Comparison of ENCODE assay signal across 1 cellular context in the genomic region with DNA sequence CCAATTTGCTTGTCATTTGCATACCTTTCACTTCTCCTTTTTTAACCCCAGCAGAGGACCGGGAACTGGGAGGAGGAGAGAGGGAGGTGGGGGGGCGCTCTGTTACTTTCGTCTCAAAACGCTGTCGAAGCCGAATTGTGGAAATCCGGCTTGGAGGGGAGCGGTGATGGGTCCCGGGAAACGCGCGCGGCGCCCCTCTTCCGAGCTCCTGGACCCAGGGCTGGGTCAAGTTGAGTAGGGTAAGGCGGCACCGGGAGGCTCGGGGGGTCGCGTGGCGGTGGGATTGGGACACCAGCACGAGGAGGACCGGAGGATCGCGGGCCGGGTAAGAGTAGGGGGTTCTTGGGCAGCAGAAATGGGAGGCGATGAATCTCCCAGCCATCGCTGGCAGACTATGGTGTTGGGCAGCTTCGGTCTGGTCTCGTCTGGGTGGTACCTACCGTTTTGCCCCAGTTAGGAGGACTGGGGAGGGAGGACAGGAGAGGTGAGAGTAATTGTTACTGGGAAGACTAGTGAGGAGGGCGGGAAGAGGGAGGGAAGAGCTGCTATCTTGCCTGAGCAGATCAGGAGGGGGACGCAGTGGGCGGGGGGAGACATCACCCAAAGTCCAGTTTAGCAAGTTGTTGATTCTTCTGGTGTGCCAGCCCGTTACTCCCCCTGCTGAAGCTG.
TF ChIP-seq lines count a peak whose summit lies in the region.

No MANE protein-coding gene starts in this region.

TF ChIP-seq in HepG2, 621 proteins besides CTCF, POLR2A, EP300 and RAD21 (continued from another document and continues in another):
- TF ChIP-seq, protein P1, sequence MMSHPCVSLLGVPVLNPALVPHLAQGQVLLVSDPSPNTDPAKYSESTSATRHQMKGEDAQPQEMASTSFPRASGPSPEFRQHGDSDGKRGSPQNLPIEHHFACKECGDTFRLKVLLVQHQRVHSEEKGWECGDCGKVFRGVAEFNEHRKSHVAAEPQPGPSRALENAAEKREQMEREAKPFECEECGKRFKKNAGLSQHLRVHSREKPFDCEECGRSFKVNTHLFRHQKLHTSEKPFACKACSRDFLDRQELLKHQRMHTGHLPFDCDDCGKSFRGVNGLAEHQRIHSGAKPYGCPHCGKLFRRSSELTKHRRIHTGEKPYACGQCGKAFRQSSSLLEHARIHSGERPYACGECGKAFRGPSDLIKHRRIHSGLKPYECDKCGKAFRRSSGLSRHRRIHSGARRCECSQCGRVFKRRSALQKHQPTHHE (CRISPR knock-in tag; IDR thresholded peaks at IDR 0.05; ENCODE audit: borderline replicate concordance), result no peak
- TF ChIP-seq CBX5 (CRISPR knock-in tag; IDR thresholded peaks at IDR 0.05; ENCODE audit: borderline replicate concordance), result 0 out of 2 replicates have a peak, but pooled peaks have one; percentile 55
- TF ChIP-seq MED1 (CRISPR knock-in tag; IDR thresholded peaks at IDR 0.05), result peak; percentile 43
- TF ChIP-seq, protein P2, sequence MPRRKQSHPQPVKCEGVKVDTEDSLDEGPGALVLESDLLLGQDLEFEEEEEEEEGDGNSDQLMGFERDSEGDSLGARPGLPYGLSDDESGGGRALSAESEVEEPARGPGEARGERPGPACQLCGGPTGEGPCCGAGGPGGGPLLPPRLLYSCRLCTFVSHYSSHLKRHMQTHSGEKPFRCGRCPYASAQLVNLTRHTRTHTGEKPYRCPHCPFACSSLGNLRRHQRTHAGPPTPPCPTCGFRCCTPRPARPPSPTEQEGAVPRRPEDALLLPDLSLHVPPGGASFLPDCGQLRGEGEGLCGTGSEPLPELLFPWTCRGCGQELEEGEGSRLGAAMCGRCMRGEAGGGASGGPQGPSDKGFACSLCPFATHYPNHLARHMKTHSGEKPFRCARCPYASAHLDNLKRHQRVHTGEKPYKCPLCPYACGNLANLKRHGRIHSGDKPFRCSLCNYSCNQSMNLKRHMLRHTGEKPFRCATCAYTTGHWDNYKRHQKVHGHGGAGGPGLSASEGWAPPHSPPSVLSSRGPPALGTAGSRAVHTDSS (CRISPR knock-in tag; conservative IDR thresholded peaks at IDR 0.05), result no peak
- TF ChIP-seq SMARCE1 (IDR thresholded peaks at IDR 0.05; ENCODE audit: borderline replicate concordance), result no peak
- no peak for TF ChIP-seq POLR2AphosphoS2 (IDR thresholded peaks at IDR 0.05; ENCODE audit: low read depth, low read length)
- no peak for TF ChIP-seq SKI (IDR thresholded peaks at IDR 0.05; ENCODE audit: partially characterized antibody)
- 0 out of 2 replicates have a peak, but pooled peaks have one; percentile 51 for TF ChIP-seq SMAD9 (CRISPR knock-in tag; IDR thresholded peaks at IDR 0.05)
- peak; percentile 58; the same call in 1 of the 2 replicates for TF ChIP-seq ZNF691 (CRISPR knock-in tag; IDR thresholded peaks at IDR 0.05; ENCODE audit: borderline replicate concordance, low read depth)
- peak; percentile 19 for TF ChIP-seq HNRNPLL (IDR thresholded peaks at IDR 0.05; ENCODE audit: low read depth, low read length, poor library complexity, severe bottlenecking)
- TF ChIP-seq BRD4 (CRISPR knock-in tag; IDR thresholded peaks at IDR 0.05), result no peak; the same call in 1 of the 2 replicates
- TF ChIP-seq ZNF530 (CRISPR knock-in tag; IDR thresholded peaks at IDR 0.05; ENCODE audit: low read depth), result no peak
- 0 out of 2 replicates have a peak, but pooled peaks have one; percentile 53 for TF ChIP-seq ETV6 (CRISPR knock-in tag; conservative IDR thresholded peaks at IDR 0.05)
- no peak for TF ChIP-seq ZNF737 (CRISPR knock-in tag; IDR thresholded peaks at IDR 0.05; ENCODE audit: borderline replicate concordance)
- no peak for TF ChIP-seq ZNF570 (CRISPR knock-in tag; IDR thresholded peaks at IDR 0.05; ENCODE audit: borderline replicate concordance)
- TF ChIP-seq KAT7 (CRISPR knock-in tag; IDR thresholded peaks at IDR 0.05; ENCODE audit: borderline replicate concordance), result peak; percentile 74; the same call in 1 of the 2 replicates
- TF ChIP-seq ZNF552 (CRISPR knock-in tag; IDR thresholded peaks at IDR 0.05; ENCODE audit: borderline replicate concordance), result no peak
- TF ChIP-seq LCORL (IDR thresholded peaks at IDR 0.05), result no peak
- peak; percentile 57; the same call in 1 of the 2 replicates for TF ChIP-seq LCORL (CRISPR knock-in tag; IDR thresholded peaks at IDR 0.05)
- TF ChIP-seq ZNF780A (CRISPR knock-in tag; IDR thresholded peaks at IDR 0.05), result no peak
- no peak for TF ChIP-seq ZNF12 (CRISPR knock-in tag; IDR thresholded peaks at IDR 0.05)
- TF ChIP-seq PAF1 (CRISPR knock-in tag; IDR thresholded peaks at IDR 0.05), result no peak
- TF ChIP-seq GATA4 (IDR thresholded peaks at IDR 0.05; ENCODE audit: borderline replicate concordance, low read depth), result no peak
- TF ChIP-seq NPAS2 (CRISPR knock-in tag; IDR thresholded peaks at IDR 0.05; ENCODE audit: borderline replicate concordance), result no peak
- TF ChIP-seq, protein P3, sequence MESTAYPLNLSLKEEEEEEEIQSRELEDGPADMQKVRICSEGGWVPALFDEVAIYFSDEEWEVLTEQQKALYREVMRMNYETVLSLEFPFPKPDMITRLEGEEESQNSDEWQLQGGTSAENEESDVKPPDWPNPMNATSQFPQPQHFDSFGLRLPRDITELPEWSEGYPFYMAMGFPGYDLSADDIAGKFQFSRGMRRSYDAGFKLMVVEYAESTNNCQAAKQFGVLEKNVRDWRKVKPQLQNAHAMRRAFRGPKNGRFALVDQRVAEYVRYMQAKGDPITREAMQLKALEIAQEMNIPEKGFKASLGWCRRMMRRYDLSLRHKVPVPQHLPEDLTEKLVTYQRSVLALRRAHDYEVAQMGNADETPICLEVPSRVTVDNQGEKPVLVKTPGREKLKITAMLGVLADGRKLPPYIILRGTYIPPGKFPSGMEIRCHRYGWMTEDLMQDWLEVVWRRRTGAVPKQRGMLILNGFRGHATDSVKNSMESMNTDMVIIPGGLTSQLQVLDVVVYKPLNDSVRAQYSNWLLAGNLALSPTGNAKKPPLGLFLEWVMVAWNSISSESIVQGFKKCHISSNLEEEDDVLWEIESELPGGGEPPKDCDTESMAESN (CRISPR knock-in tag; conservative IDR thresholded peaks at IDR 0.05), result 0 out of 2 replicates have a peak, but pooled peaks have one; percentile 44
- TF ChIP-seq, protein P4, sequence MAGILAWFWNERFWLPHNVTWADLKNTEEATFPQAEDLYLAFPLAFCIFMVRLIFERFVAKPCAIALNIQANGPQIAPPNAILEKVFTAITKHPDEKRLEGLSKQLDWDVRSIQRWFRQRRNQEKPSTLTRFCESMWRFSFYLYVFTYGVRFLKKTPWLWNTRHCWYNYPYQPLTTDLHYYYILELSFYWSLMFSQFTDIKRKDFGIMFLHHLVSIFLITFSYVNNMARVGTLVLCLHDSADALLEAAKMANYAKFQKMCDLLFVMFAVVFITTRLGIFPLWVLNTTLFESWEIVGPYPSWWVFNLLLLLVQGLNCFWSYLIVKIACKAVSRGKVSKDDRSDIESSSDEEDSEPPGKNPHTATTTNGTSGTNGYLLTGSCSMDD (CRISPR knock-in tag; IDR thresholded peaks at IDR 0.05), result no peak
- TF ChIP-seq SRSF9 (IDR thresholded peaks at IDR 0.05; ENCODE audit: borderline replicate concordance, insufficient read depth, low read depth, low read length, poor library complexity, severe bottlenecking), result no peak
- no peak for TF ChIP-seq ZC3H4 (CRISPR knock-in tag; IDR thresholded peaks at IDR 0.05; ENCODE audit: borderline replicate concordance)
- peak; percentile 79 for TF ChIP-seq GATAD2A (CRISPR knock-in tag; IDR thresholded peaks at IDR 0.05)
- TF ChIP-seq ZSCAN30 (CRISPR knock-in tag; IDR thresholded peaks at IDR 0.05), result no peak
- 0 out of 2 replicates have a peak, but pooled peaks have one; percentile 74 for TF ChIP-seq THAP8 (CRISPR knock-in tag; IDR thresholded peaks at IDR 0.05; ENCODE audit: borderline replicate concordance)
- TF ChIP-seq, protein P5, sequence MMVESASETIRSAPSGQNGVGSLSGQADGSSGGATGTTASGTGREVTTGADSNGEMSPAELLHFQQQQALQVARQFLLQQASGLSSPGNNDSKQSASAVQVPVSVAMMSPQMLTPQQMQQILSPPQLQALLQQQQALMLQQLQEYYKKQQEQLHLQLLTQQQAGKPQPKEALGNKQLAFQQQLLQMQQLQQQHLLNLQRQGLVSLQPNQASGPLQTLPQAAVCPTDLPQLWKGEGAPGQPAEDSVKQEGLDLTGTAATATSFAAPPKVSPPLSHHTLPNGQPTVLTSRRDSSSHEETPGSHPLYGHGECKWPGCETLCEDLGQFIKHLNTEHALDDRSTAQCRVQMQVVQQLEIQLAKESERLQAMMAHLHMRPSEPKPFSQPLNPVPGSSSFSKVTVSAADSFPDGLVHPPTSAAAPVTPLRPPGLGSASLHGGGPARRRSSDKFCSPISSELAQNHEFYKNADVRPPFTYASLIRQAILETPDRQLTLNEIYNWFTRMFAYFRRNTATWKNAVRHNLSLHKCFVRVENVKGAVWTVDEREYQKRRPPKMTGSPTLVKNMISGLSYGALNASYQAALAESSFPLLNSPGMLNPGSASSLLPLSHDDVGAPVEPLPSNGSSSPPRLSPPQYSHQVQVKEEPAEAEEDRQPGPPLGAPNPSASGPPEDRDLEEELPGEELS (CRISPR knock-in tag; IDR thresholded peaks at IDR 0.05), result peak; percentile 53
- TF ChIP-seq HOMEZ (CRISPR knock-in tag; IDR thresholded peaks at IDR 0.05; ENCODE audit: low read depth), result no peak
- no peak for TF ChIP-seq ZNF562 (CRISPR knock-in tag; IDR thresholded peaks at IDR 0.05; ENCODE audit: borderline replicate concordance)
- no peak for TF ChIP-seq ZBTB38 (CRISPR knock-in tag; IDR thresholded peaks at IDR 0.05)
- TF ChIP-seq MTF2 (CRISPR knock-in tag; IDR thresholded peaks at IDR 0.05; ENCODE audit: borderline replicate concordance), result no peak
- no peak for TF ChIP-seq SMAD3 (CRISPR knock-in tag; IDR thresholded peaks at IDR 0.05)
- TF ChIP-seq, protein P6, sequence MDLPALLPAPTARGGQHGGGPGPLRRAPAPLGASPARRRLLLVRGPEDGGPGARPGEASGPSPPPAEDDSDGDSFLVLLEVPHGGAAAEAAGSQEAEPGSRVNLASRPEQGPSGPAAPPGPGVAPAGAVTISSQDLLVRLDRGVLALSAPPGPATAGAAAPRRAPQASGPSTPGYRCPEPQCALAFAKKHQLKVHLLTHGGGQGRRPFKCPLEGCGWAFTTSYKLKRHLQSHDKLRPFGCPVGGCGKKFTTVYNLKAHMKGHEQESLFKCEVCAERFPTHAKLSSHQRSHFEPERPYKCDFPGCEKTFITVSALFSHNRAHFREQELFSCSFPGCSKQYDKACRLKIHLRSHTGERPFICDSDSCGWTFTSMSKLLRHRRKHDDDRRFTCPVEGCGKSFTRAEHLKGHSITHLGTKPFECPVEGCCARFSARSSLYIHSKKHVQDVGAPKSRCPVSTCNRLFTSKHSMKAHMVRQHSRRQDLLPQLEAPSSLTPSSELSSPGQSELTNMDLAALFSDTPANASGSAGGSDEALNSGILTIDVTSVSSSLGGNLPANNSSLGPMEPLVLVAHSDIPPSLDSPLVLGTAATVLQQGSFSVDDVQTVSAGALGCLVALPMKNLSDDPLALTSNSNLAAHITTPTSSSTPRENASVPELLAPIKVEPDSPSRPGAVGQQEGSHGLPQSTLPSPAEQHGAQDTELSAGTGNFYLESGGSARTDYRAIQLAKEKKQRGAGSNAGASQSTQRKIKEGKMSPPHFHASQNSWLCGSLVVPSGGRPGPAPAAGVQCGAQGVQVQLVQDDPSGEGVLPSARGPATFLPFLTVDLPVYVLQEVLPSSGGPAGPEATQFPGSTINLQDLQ (CRISPR knock-in tag; IDR thresholded peaks at IDR 0.05), result no peak
- peak; percentile 100 for TF ChIP-seq ZNF746 (CRISPR knock-in tag; IDR thresholded peaks at IDR 0.05)
- TF ChIP-seq ZNF292 (CRISPR knock-in tag; IDR thresholded peaks at IDR 0.05; ENCODE audit: borderline replicate concordance, low read depth), result no peak
- TF ChIP-seq, protein P7, sequence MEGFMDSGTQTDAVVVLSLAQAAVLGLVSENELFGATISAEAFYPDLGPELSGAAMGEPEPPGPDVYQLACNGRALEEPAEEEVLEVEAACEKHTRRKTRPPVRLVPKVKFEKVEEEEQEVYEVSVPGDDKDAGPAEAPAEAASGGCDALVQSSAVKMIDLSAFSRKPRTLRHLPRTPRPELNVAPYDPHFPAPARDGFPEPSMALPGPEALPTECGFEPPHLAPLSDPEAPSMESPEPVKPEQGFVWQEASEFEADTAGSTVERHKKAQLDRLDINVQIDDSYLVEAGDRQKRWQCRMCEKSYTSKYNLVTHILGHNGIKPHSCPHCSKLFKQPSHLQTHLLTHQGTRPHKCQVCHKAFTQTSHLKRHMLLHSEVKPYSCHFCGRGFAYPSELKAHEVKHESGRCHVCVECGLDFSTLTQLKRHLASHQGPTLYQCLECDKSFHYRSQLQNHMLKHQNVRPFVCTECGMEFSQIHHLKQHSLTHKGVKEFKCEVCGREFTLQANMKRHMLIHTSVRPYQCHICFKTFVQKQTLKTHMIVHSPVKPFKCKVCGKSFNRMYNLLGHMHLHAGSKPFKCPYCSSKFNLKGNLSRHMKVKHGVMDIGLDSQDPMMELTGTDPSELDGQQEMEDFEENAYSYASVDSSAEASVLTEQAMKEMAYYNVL (CRISPR knock-in tag; IDR thresholded peaks at IDR 0.05; ENCODE audit: borderline replicate concordance), result peak; percentile 75; the same call in 1 of the 2 replicates
- TF ChIP-seq PBX3 (CRISPR knock-in tag; IDR thresholded peaks at IDR 0.05; ENCODE audit: borderline replicate concordance), result no peak
- peak; percentile 74 for TF ChIP-seq ZFP90 (CRISPR knock-in tag; IDR thresholded peaks at IDR 0.05; ENCODE audit: borderline replicate concordance)
